2 cellular contexts compared by ENCODE assay signal in the genomic region with DNA sequence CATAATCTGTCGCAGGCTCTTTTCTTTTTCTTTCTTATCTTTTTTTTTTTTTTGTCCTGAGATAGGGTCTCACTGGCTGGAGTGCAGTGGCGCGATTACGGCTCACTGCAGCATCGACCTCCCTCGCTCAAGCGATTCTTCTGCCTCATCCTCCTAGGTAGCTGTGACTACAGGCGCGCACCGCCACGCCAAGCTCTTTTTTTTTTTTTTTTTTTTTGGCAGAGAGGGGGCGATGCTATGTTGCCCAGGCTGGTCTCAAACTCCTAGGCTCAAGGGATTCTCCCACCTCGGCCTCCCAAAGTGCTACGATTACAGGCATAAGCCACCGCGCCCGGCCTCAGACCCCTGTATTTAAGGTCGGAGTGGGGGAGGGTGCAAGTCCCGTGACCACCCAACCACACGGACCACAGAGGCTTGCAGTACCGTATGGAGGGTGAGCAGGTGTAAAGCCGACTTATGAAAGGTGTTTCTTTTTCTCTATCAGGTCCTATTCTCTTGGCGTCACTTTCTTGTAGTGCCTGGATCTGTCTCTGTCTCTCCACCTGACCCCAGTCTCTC.
TF ChIP-seq lines count a peak whose summit lies in the region.

No MANE protein-coding gene starts in this region.

TF ChIP-seq in HEK293, 187 proteins besides CTCF, POLR2A, EP300 and RAD21:
- no peak for TF ChIP-seq ZNF23 (tag by site-specific recombination; IDR thresholded peaks at IDR 0.05; ENCODE audit: borderline replicate concordance)
- TF ChIP-seq GLI2 (tag by site-specific recombination; IDR thresholded peaks at IDR 0.05; ENCODE audit: borderline replicate concordance, low read depth): no peak
- TF ChIP-seq, protein P1, sequence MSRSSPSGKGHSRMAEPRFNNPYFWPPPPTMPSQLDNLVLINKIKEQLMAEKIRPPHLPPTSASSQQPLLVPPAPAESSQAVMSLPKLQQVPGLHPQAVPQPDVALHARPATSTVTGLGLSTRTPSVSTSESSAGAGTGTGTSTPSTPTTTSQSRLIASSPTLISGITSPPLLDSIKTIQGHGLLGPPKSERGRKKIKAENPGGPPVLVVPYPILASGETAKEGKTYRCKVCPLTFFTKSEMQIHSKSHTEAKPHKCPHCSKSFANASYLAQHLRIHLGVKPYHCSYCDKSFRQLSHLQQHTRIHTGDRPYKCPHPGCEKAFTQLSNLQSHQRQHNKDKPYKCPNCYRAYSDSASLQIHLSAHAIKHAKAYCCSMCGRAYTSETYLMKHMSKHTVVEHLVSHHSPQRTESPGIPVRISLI (tag by site-specific recombination; IDR thresholded peaks at IDR 0.05): 0 out of 2 replicates have a peak, but pooled peaks have one; percentile 43
- TF ChIP-seq ZNF530 (tag by site-specific recombination; IDR thresholded peaks at IDR 0.05; ENCODE audit: low read depth): no peak

TF ChIP-seq in K562, 482 proteins besides CTCF, POLR2A, EP300 and RAD21:
- TF ChIP-seq, protein P2, sequence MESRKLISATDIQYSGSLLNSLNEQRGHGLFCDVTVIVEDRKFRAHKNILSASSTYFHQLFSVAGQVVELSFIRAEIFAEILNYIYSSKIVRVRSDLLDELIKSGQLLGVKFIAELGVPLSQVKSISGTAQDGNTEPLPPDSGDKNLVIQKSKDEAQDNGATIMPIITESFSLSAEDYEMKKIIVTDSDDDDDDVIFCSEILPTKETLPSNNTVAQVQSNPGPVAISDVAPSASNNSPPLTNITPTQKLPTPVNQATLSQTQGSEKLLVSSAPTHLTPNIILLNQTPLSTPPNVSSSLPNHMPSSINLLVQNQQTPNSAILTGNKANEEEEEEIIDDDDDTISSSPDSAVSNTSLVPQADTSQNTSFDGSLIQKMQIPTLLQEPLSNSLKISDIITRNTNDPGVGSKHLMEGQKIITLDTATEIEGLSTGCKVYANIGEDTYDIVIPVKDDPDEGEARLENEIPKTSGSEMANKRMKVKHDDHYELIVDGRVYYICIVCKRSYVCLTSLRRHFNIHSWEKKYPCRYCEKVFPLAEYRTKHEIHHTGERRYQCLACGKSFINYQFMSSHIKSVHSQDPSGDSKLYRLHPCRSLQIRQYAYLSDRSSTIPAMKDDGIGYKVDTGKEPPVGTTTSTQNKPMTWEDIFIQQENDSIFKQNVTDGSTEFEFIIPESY (CRISPR knock-in tag; IDR thresholded peaks at IDR 0.05): peak; percentile 89
- TF ChIP-seq CREB1 (IDR thresholded peaks at IDR 0.05) (no peak), CREB1 (CRISPR knock-in tag; IDR thresholded peaks at IDR 0.05) (no peak), ZNF384 (IDR thresholded peaks at IDR 0.05; ENCODE audit: low read depth, low read length) (0 out of 2 replicates have a peak, but pooled peaks have one; percentile 18)
TF ChIP-seq in K562: peak in this region for 2.
